ENCODE assay signal across 10 cellular contexts in genomic region chr7:43870316-43870715, GRCh38. TPM values are rescaled to one million over a fixed set of nuclear protein-coding genes. Genes with fewer than 3 reads are reported as not detected.
DNase-seq lines count a peak whose midpoint lies in the region; ATAC-seq and TF ChIP-seq lines count a peak whose summit lies in the region.
"Had no signal": no experiment of that assay in that cellular context is flagged by ENCODE, and none has a peak within 500 bp of the region (broad histone marks: within the 10 kb centered on the region; RNA-seq: fewer than 3 reads in every experiment).

No MANE protein-coding gene starts in this region.

- H3K9me3 Mint-ChIP-seq in GM23338 = no peaks in the 10 kb centered on the region; the same call in 2 of the 3 replicates

- H3K27ac ChIP-seq in GM23338 (ENCODE audit: low read depth) (no peak overlapping the region), SJCRH30 (peak overlapping the region; percentile 83), spleen (peak overlapping the region in 5 of 8 donors; percentile 79 to 90 (median 85))

- H3K4me3 ChIP-seq in GM23338 (peak overlapping the region; percentile 63), SJCRH30 (peak overlapping the region; percentile 85), foreskin fibroblast (ENCODE audit: low read depth in 1 of 2, low read length in 2 of 2) (peak overlapping the region; percentile 75 to 82), spleen (peak overlapping the region in 1 of 8 donors; percentile 79)

- H3K4me1 ChIP-seq in GM23338 (ENCODE audit: insufficient read depth) = peaks cover 23% of the 10 kb centered on the region
- no peaks in the 10 kb centered on the region; the same call in 1 of the 2 replicates for H3K4me1 ChIP-seq in SJCRH30
- H3K4me1 ChIP-seq in spleen = peaks cover 9 to 33% (median 22%) of the 10 kb centered on the region in 6 donors

- no peaks in the 10 kb centered on the region for H3K27me3 ChIP-seq in GM23338 (ENCODE audit: insufficient read depth)
- no peaks in the 10 kb centered on the region for H3K27me3 ChIP-seq in SJCRH30
- no peaks in the 10 kb centered on the region for H3K27me3 ChIP-seq in spleen (replicated peaks in 1 of 7)

- no peak for TF ChIP-seq POLR2A in spleen (IDR thresholded peaks at IDR 0.05)

- no peak overlapping the region; the same call in 1 of the 3 replicates for H3K4me3 Mint-ChIP-seq in GM23338

- H3K27ac Mint-ChIP-seq in GM23338 = no peak overlapping the region

- H3K4me2 ChIP-seq in GM23338 = peak overlapping the region; percentile 83

- TF ChIP-seq CTCF in GM23338 (conservative IDR thresholded peaks at IDR 0.05; ENCODE audit: low read depth in 2 of 2) = no peak
- TF ChIP-seq CTCF in foreskin fibroblast (IDR thresholded peaks at IDR 0.05; ENCODE audit: low read depth, low read length) = no peak
- TF ChIP-seq CTCF in spleen (IDR thresholded peaks at IDR 0.05 in 8 of 11, conservative IDR thresholded peaks at IDR 0.05 in 3 of 11) = no peak

- H3K36me3 Mint-ChIP-seq in GM23338 (ENCODE audit: low read depth) = peaks cover 25% of the 10 kb centered on the region

- peaks cover 16% of the 10 kb centered on the region for H3K36me3 ChIP-seq in GM23338 (ENCODE audit: insufficient read depth)
- H3K36me3 ChIP-seq in SJCRH30 = peaks cover 11% of the 10 kb centered on the region
- H3K36me3 ChIP-seq in spleen = peaks cover 0 to 36% (median 23%) of the 10 kb centered on the region in 6 donors

- no peak overlapping the region for H2AFZ ChIP-seq in GM23338

- peaks cover 2% of the 10 kb centered on the region; the same call in 1 of the 2 replicates for H3F3A ChIP-seq in GM23338 (replicated peaks; ENCODE audit: low read depth)

- no peaks in the 10 kb centered on the region for H4K20me1 ChIP-seq in GM23338 (replicated peaks; ENCODE audit: insufficient read depth)

- peaks cover 30% of the 10 kb centered on the region for H3K4me1 Mint-ChIP-seq in GM23338

- peaks cover 11% of the 10 kb centered on the region for H3K79me2 ChIP-seq in GM23338 (replicated peaks; ENCODE audit: insufficient read depth)

- peaks cover 15% of the 10 kb centered on the region for H3K27me3 Mint-ChIP-seq in GM23338 (ENCODE audit: insufficient read depth, low read depth, poor library complexity)

- intact Hi-C loops in spleen (cut with DNase I; ENCODE audit: low total_unique reads) = no loop called here

- DNase-seq in GM23338 (ENCODE audit: low spot score) (no peak), SJCRH30 (peak in 1 of 2 experiments; percentile 22), foreskin fibroblast (no peak), spleen (no peak), NOMO-1 treated with dmso at 0.1 percent for 144 hours (lab: John Stamatoyannopoulos, UW; ENCODE audit: unreplicated experiment) (no peak), NCI-H446 treated with DMSO at 0.1 percent for 48 hours (lab: John Stamatoyannopoulos, UW) (no peak), ecto neural progenitor cell (ENCODE audit: low spot score) (no peak)
- DNase-seq: activated gamma-delta T cell treated with Interleukin-2 at 50 U/mL for 16 hours, KG1 had no signal

- no peak for ATAC-seq in GM23338
- ATAC-seq in GM21447 (IDR thresholded peaks at IDR 0.05; ENCODE audit: unreplicated experiment) = no peak

- 74 to 82% (median 78%) methylated on average over 4 of the region's 4 CpGs for WGBS in spleen, 5 donors

- H3K9me2 ChIP-seq in GM23338 (ENCODE audit: insufficient read depth) = peaks cover 5% of the 10 kb centered on the region; the same call in 1 of the 2 replicates

- H3K9me3 ChIP-seq in SJCRH30 (replicated peaks) (peaks cover 3% of the 10 kb centered on the region; the same call in 1 of the 2 replicates), spleen (no peaks in the 10 kb centered on the region)

TF ChIP-seq in GM23338, 12 proteins besides CTCF, POLR2A, EP300 and RAD21:
- no peak for TF ChIP-seq ZNF114 (CRISPR knock-in tag; IDR thresholded peaks at IDR 0.05)
- TF ChIP-seq STAT1 (IDR thresholded peaks at IDR 0.05; ENCODE audit: unreplicated experiment) = no peak

RNA-seq across cellular contexts. Expression of gene MRPS24, which starts 1.0 kb away (rescaled TPM):
- 82.9 and 91.2 TPM in 2 replicates for total RNA-seq in GM23338 (2014; rRNA removed; shearing (Covaris generic))
- polyA plus RNA-seq in GM23338 (2016; fragmentation: Nextera tagmentation; extraction: Ambion mirVana) (143 and 152 TPM in 2 replicates), spleen (100 to 1,000 TPM in 2 of 3 donors, 10 to 100 TPM in 1; 73.8 to 121 (median 115) TPM)
- total RNA-seq in SJCRH30 (2014; rRNA removed; shearing (Covaris generic)) = 88.7 and 105 TPM in 2 replicates
- 10 to 100 TPM; 40.7 to 99.0 (median 50.3) TPM for total RNA-seq in spleen

RNA-seq across cellular contexts. Expression of gene URGCP, which starts 36.1 kb away (rescaled TPM):
- total RNA-seq in GM23338 (2014; rRNA removed; shearing (Covaris generic)) = 13.2 and 14.7 TPM in 2 replicates
- 6.6 and 7.2 TPM in 2 replicates for polyA plus RNA-seq in GM23338 (2016; fragmentation: Nextera tagmentation; extraction: Ambion mirVana)
- total RNA-seq in SJCRH30 (2014; rRNA removed; shearing (Covaris generic)) = 17.4 and 19.6 TPM in 2 replicates
- total RNA-seq in spleen = 10 to 100 TPM; 19.8 to 32.1 (median 26.5) TPM
- polyA plus RNA-seq in spleen = 10 to 100 TPM in 2 of 3 donors, 1 to 10 TPM in 1; 8.6 to 21.6 (median 15.3) TPM

RNA-seq across cellular contexts. Expression of gene UBE2D4, which starts 55.9 kb away (rescaled TPM):
- 6.1 and 8.4 TPM in 2 replicates for total RNA-seq in GM23338 (2014; rRNA removed; shearing (Covaris generic))
- polyA plus RNA-seq in GM23338 (2016; fragmentation: Nextera tagmentation; extraction: Ambion mirVana) = 5.8 and 6.1 TPM in 2 replicates
- total RNA-seq in SJCRH30 (2014; rRNA removed; shearing (Covaris generic)) = 15.3 and 15.6 TPM in 2 replicates
- 10 to 100 TPM; 12.3 to 19.5 (median 15.9) TPM for total RNA-seq in spleen
- 10 to 100 TPM in 1 of 3 donors, 1 to 10 TPM in 2; 8.2 to 12.8 (median 9.6) TPM for polyA plus RNA-seq in spleen
